In genomic region chr5:154850255-154851062, GRCh38 we compare ENCODE assay signal across 9 cellular contexts. TPM values are rescaled to one million over a fixed set of nuclear protein-coding genes. Genes with fewer than 3 reads are reported as not detected.
DNase-seq lines count a peak whose midpoint lies in the region; ATAC-seq and TF ChIP-seq lines count a peak whose summit lies in the region.
"Had no signal": no experiment of that assay in that cellular context is flagged by ENCODE, and none has a peak within 500 bp of the region (broad histone marks: within the 10 kb centered on the region; RNA-seq: fewer than 3 reads in every experiment).

A gene with protein sequence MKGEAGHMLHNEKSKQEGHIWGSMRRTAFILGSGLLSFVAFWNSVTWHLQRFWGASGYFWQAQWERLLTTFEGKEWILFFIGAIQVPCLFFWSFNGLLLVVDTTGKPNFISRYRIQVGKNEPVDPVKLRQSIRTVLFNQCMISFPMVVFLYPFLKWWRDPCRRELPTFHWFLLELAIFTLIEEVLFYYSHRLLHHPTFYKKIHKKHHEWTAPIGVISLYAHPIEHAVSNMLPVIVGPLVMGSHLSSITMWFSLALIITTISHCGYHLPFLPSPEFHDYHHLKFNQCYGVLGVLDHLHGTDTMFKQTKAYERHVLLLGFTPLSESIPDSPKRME (minus strand): TSS chr5:154850603. CDS start chr5:154838178, 12,425 bp downstream.

- POLR2A ChIA-PET in HEK293 (lab: Yijun Ruan, JAX) = interaction anchor here (0.6 to 1.5 kb wide), 5 partner anchors 10 to 327 kb away, joined by 4 to 6 read pairs (median 4); no protein-coding TSS in a partner anchor

- H3K36me3 ChIP-seq in HEK293 (ENCODE audit: control insufficient read depth in 2 of 2, insufficient read depth in 1 of 2, low read length in 2 of 2) = no peaks in the 10 kb centered on the region; a peak in 1 of 3 replicates
- no peaks in the 10 kb centered on the region for H3K36me3 ChIP-seq in iPS DF 6.9 (ENCODE audit: control insufficient read depth, insufficient read depth, low read length)
- H3K36me3 ChIP-seq in rectal smooth muscle tissue (ENCODE audit: control insufficient read depth, insufficient read depth, low read length) = no peaks in the 10 kb centered on the region
- H3K36me3 ChIP-seq: SJSA1 had no signal

- peak within 1 kb of the TSS; percentile 43 for H3K4me3 ChIP-seq in HEK293 (ENCODE audit: low read depth, low read length)
- H3K4me3 ChIP-seq in iPS DF 6.9 (ENCODE audit: low read length) = peak within 1 kb of the TSS; percentile 41; the same call in 1 of the 2 replicates
- peak within 1 kb of the TSS; percentile 81 for H3K4me3 ChIP-seq in rectal smooth muscle tissue (ENCODE audit: low read length)
- H3K4me3 ChIP-seq: SJSA1 had no signal

- TF ChIP-seq CTCF in HEK293 (tag by site-specific recombination; IDR thresholded peaks at IDR 0.05) = no peak
- TF ChIP-seq CTCF in brain (conservative IDR thresholded peaks at IDR 0.05) = no peak

- peak within 1 kb of the TSS; percentile 84 to 92 (median 90) for H3K4me3 Mint-ChIP-seq in brain

- ATAC-seq in GM19035 (IDR thresholded peaks at IDR 0.05; ENCODE audit: unreplicated experiment) = no peak

- no peaks in the 10 kb centered on the region for H3K36me3 Mint-ChIP-seq in brain

- H3K9me3 Mint-ChIP-seq in brain = no peaks in the 10 kb centered on the region

- peaks cover 5% of the 10 kb centered on the region for H3K27me3 Mint-ChIP-seq in brain

- no peaks in the 10 kb centered on the region for H3K27me3 ChIP-seq in iPS DF 6.9 (ENCODE audit: control insufficient read depth, insufficient read depth, low read length)
- H3K27me3 ChIP-seq in rectal smooth muscle tissue (ENCODE audit: control insufficient read depth, insufficient read depth, low read length) = no peaks in the 10 kb centered on the region
- H3K27me3 ChIP-seq: SJSA1 had no signal

- no CpG with 5 or more reads among the region's 11 CpGs for WGBS in iPS DF 6.9 (ENCODE audit: insufficient coverage, insufficient read length)

- H3K9me3 ChIP-seq in HEK293 (ENCODE audit: control insufficient read depth, insufficient read depth, low read depth, low read length) (no peaks in the 10 kb centered on the region), iPS DF 6.9 (ENCODE audit: control insufficient read depth, insufficient read depth, low read length) (no peaks in the 10 kb centered on the region)
- H3K9me3 ChIP-seq: SJSA1 had no signal

- peak within 1 kb of the TSS; percentile 94 to 96 (median 96) for H3K27ac Mint-ChIP-seq in brain

- H3K4me1 Mint-ChIP-seq in brain = peaks cover 33% of the 10 kb centered on the region

- peak within 1 kb of the TSS; percentile 46 for H3K9ac ChIP-seq in rectal smooth muscle tissue (ENCODE audit: low read length)

- H3K4me1 ChIP-seq in HEK293 (ENCODE audit: control insufficient read depth, insufficient read depth, low read length) (peaks cover 4% of the 10 kb centered on the region; the same call in 1 of the 2 replicates), iPS DF 6.9 (ENCODE audit: control insufficient read depth, insufficient read depth, low read length) (no peaks in the 10 kb centered on the region), rectal smooth muscle tissue (ENCODE audit: control insufficient read depth, insufficient read depth, low read length) (peaks cover 11% of the 10 kb centered on the region)

- DNase-seq in iPS DF 6.9 (ENCODE audit: low read depth, low spot score) (peak; percentile 63), NCI-H510A (lab: John Stamatoyannopoulos, UW) (no peak), NCI-H1694 (lab: John Stamatoyannopoulos, UW) (no peak)
- no peak for DNase-seq in activated CD4-positive, CD25-positive, alpha-beta regulatory T cell (lab: John Stamatoyannopoulos, UW)

- H3K27ac ChIP-seq in HEK293 (ENCODE audit: extremely low read depth, low read depth, low read length) (no peak within 1 kb of the TSS; the same call in 1 of the 2 replicates), iPS DF 6.9 (ENCODE audit: low read length) (no peak within 1 kb of the TSS), rectal smooth muscle tissue (ENCODE audit: low read depth, low read length) (peak within 1 kb of the TSS; percentile 85)
- H3K27ac ChIP-seq: SJSA1 had no signal

- CTCF ChIA-PET in HEK293 (lab: Yijun Ruan, JAX) = interaction anchor here (0.6 to 1.0 kb wide), 2 partner anchors 60 to 200 kb away, joined by 5 to 6 read pairs; no protein-coding TSS in a partner anchor

TF ChIP-seq in HEK293, 187 proteins besides CTCF, POLR2A, EP300 and RAD21 (continues in another document):
- TF ChIP-seq KLF17 (tag by site-specific recombination; IDR thresholded peaks at IDR 0.05) (no peak), ZNF791 (tag by site-specific recombination; IDR thresholded peaks at IDR 0.05) (no peak), REPIN1 (tag by site-specific recombination; IDR thresholded peaks at IDR 0.05; ENCODE audit: low read depth) (no peak), SP2 (tag by site-specific recombination; IDR thresholded peaks at IDR 0.05) (peak; percentile 53), ZNF785 (tag by site-specific recombination; IDR thresholded peaks at IDR 0.05) (no peak), BCL11A (tag by site-specific recombination; IDR thresholded peaks at IDR 0.05; ENCODE audit: low read depth) (peak; percentile 22; the same call in 1 of the 2 replicates), ZBTB8A (tag by site-specific recombination; IDR thresholded peaks at IDR 0.05) (peak; percentile 25; the same call in 1 of the 2 replicates), IKZF3 (tag by site-specific recombination; IDR thresholded peaks at IDR 0.05) (peak; percentile 22; the same call in 1 of the 2 replicates), RBAK (tag by site-specific recombination; IDR thresholded peaks at IDR 0.05) (no peak), ZNF629 (tag by site-specific recombination; IDR thresholded peaks at IDR 0.05) (0 out of 2 replicates have a peak, but pooled peaks have one; percentile 30), ZNF274 (IDR thresholded peaks at IDR 0.05; ENCODE audit: low read length) (no peak), ZNF274 (tag by site-specific recombination; IDR thresholded peaks at IDR 0.05; ENCODE audit: borderline replicate concordance) (no peak), ZNF341 (tag by site-specific recombination; IDR thresholded peaks at IDR 0.05; ENCODE audit: low read depth) (peak; percentile 72), SCRT1 (tag by site-specific recombination; IDR thresholded peaks at IDR 0.05; ENCODE audit: borderline replicate concordance) (no peak; the same call in 1 of the 2 replicates)
- TF ChIP-seq, protein P1, sequence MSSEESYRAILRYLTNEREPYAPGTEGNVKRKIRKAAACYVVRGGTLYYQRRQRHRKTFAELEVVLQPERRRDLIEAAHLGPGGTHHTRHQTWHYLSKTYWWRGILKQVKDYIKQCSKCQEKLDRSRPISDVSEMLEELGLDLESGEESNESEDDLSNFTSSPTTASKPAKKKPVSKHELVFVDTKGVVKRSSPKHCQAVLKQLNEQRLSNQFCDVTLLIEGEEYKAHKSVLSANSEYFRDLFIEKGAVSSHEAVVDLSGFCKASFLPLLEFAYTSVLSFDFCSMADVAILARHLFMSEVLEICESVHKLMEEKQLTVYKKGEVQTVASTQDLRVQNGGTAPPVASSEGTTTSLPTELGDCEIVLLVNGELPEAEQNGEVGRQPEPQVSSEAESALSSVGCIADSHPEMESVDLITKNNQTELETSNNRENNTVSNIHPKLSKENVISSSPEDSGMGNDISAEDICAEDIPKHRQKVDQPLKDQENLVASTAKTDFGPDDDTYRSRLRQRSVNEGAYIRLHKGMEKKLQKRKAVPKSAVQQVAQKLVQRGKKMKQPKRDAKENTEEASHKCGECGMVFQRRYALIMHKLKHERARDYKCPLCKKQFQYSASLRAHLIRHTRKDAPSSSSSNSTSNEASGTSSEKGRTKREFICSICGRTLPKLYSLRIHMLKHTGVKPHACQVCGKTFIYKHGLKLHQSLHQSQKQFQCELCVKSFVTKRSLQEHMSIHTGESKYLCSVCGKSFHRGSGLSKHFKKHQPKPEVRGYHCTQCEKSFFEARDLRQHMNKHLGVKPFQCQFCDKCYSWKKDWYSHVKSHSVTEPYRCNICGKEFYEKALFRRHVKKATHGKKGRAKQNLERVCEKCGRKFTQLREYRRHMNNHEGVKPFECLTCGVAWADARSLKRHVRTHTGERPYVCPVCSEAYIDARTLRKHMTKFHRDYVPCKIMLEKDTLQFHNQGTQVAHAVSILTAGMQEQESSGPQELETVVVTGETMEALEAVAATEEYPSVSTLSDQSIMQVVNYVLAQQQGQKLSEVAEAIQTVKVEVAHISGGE (tag by site-specific recombination; conservative IDR thresholded peaks at IDR 0.05; ENCODE audit: low read depth) = peak; percentile 44; the same call in 1 of the 2 replicates
- TF ChIP-seq, protein P2, sequence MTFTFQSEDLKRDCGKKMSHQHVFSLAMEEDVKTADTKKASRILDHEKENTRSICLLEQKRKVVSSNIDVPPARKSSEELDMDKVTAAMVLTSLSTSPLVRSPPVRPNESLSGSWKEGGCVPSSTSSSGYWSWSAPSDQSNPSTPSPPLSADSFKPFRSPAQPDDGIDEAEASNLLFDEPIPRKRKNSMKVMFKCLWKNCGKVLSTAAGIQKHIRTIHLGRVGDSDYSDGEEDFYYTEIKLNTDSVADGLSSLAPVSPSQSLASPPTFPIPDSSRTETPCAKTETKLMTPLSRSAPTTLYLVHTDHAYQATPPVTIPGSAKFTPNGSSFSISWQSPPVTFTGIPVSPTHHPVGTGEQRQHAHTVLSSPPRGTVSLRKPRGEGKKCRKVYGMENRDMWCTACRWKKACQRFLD (tag by site-specific recombination; IDR thresholded peaks at IDR 0.05) = no peak
- TF ChIP-seq, protein P3, sequence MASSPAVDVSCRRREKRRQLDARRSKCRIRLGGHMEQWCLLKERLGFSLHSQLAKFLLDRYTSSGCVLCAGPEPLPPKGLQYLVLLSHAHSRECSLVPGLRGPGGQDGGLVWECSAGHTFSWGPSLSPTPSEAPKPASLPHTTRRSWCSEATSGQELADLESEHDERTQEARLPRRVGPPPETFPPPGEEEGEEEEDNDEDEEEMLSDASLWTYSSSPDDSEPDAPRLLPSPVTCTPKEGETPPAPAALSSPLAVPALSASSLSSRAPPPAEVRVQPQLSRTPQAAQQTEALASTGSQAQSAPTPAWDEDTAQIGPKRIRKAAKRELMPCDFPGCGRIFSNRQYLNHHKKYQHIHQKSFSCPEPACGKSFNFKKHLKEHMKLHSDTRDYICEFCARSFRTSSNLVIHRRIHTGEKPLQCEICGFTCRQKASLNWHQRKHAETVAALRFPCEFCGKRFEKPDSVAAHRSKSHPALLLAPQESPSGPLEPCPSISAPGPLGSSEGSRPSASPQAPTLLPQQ (tag by site-specific recombination; IDR thresholded peaks at IDR 0.05) = peak; percentile 99

RNA-seq across cellular contexts. Expression of the gene that starts here (rescaled TPM):
- 42.4 TPM for polyA plus RNA-seq in brain (ENCODE audit: insufficient read depth, low read depth, low replicate concordance)
